37 cellular contexts compared by ENCODE assay signal in genomic region chr13:34964558-34964957, GRCh38.
"Had no signal": no experiment of that assay in that cellular context is flagged by ENCODE, and none has a peak within 500 bp of the region (broad histone marks: within the 10 kb centered on the region; RNA-seq: fewer than 3 reads in every experiment).

No MANE protein-coding gene starts in this region.

- H3K36me3 ChIP-seq: ascending aorta, cardiac muscle cell, WERI-Rb-1 had no signal

- H3K27me3 Mint-ChIP-seq: activated B cell treated with CpG ODN at 0.5 μM for 24 hours; activated CD4-positive, alpha-beta memory T cell treated with anti-CD3 and anti-CD28 coated beads, Interleukin-2, amount 10 ng/mL, durations not matched to agents 7 days and 5 days; activated CD4-positive, alpha-beta T cell treated with anti-CD3 and anti-CD28 coated beads, Interleukin-2, amount 10 ng/mL, durations not matched to agents 7 days and 5 days; activated CD8-positive, alpha-beta memory T cell treated with anti-CD3 and anti-CD28 coated beads, Interleukin-2, amount 10 ng/mL, durations not matched to agents 7 days and 5 days; activated naive CD4-positive, alpha-beta T cell treated with anti-CD3 and anti-CD28 coated beads, Interleukin-2, amount 10 ng/mL, durations not matched to agents 7 days and 5 days; activated naive CD4-positive, alpha-beta T cell treated with anti-CD3 and anti-CD28 coated beads, Interleukin-2, amount 50 U/mL, for 24 hours; activated naive CD8-positive, alpha-beta T cell; activated naive CD8-positive, alpha-beta T cell treated with anti-CD3 and anti-CD28 coated beads, Interleukin-2, amount 10 ng/mL, durations not matched to agents 7 days and 5 days; activated naive CD8-positive, alpha-beta T cell treated with anti-CD3 and anti-CD28 coated beads, Interleukin-2, amount 50 U/mL, for 24 hours; activated T-cell treated with anti-CD3 and anti-CD28 coated beads, Interleukin-2, amount 50 U/mL, for 24 hours; brain; central memory CD8-positive, alpha-beta T cell had no signal

- H3K4me3 ChIP-seq: ascending aorta, cardiac muscle cell had no signal

- H3K27me3 ChIP-seq: ascending aorta, cardiac muscle cell had no signal

- H3K9me3 Mint-ChIP-seq: activated B cell treated with CpG ODN at 0.5 μM for 24 hours; activated CD4-positive, alpha-beta memory T cell treated with anti-CD3 and anti-CD28 coated beads, Interleukin-2, amount 10 ng/mL, durations not matched to agents 7 days and 5 days; activated CD4-positive, alpha-beta T cell treated with anti-CD3 and anti-CD28 coated beads, Interleukin-2, amount 10 ng/mL, durations not matched to agents 7 days and 5 days; activated naive CD4-positive, alpha-beta T cell treated with anti-CD3 and anti-CD28 coated beads, Interleukin-2, amount 10 ng/mL, durations not matched to agents 7 days and 5 days; activated naive CD4-positive, alpha-beta T cell treated with anti-CD3 and anti-CD28 coated beads, Interleukin-2, amount 50 U/mL, for 24 hours; activated naive CD8-positive, alpha-beta T cell treated with anti-CD3 and anti-CD28 coated beads, Interleukin-2, amount 10 ng/mL, durations not matched to agents 7 days and 5 days; T-helper 1 cell treated with Interleukin-12 subunit alpha and Interleukin-12 subunit beta and Interleukin-4 antibody, amounts not matched to agents 30 μg/mL and 1 μg/mL, for 36 hours had no signal

- H3K36me3 Mint-ChIP-seq: activated CD8-positive, alpha-beta memory T cell treated with anti-CD3 and anti-CD28 coated beads, Interleukin-2, amount 10 ng/mL, durations not matched to agents 7 days and 5 days; activated naive CD4-positive, alpha-beta T cell treated with anti-CD3 and anti-CD28 coated beads, Interleukin-2, amount 10 ng/mL, durations not matched to agents 7 days and 5 days; activated naive CD4-positive, alpha-beta T cell treated with anti-CD3 and anti-CD28 coated beads, Interleukin-2, amount 50 U/mL, for 24 hours; activated naive CD8-positive, alpha-beta T cell treated with anti-CD3 and anti-CD28 coated beads, Interleukin-2, amount 10 ng/mL, durations not matched to agents 7 days and 5 days had no signal

- FAIRE-seq: bronchial epithelial cell, TTC549 had no signal

- H3K4me3 Mint-ChIP-seq: activated B cell treated with CpG ODN at 0.5 μM for 24 hours; activated CD4-positive, alpha-beta memory T cell treated with anti-CD3 and anti-CD28 coated beads, Interleukin-2, amount 10 ng/mL, durations not matched to agents 7 days and 5 days; activated CD4-positive, alpha-beta T cell treated with anti-CD3 and anti-CD28 coated beads, Interleukin-2, amount 10 ng/mL, durations not matched to agents 7 days and 5 days; activated CD8-positive, alpha-beta memory T cell treated with anti-CD3 and anti-CD28 coated beads, Interleukin-2, amount 10 ng/mL, durations not matched to agents 7 days and 5 days; activated CD8-positive, alpha-beta T cell treated with anti-CD3 and anti-CD28 coated beads, Interleukin-2, amount 10 ng/mL, durations not matched to agents 7 days and 5 days; activated naive CD4-positive, alpha-beta T cell treated with anti-CD3 and anti-CD28 coated beads, Interleukin-2, amount 10 ng/mL, durations not matched to agents 7 days and 5 days; activated naive CD4-positive, alpha-beta T cell treated with anti-CD3 and anti-CD28 coated beads, Interleukin-2, amount 50 U/mL, for 24 hours; activated naive CD8-positive, alpha-beta T cell; activated naive CD8-positive, alpha-beta T cell treated with anti-CD3 and anti-CD28 coated beads, Interleukin-2, amount 10 ng/mL, durations not matched to agents 7 days and 5 days; activated naive CD8-positive, alpha-beta T cell treated with anti-CD3 and anti-CD28 coated beads, Interleukin-2, amount 50 U/mL, for 24 hours; activated T-cell treated with anti-CD3 and anti-CD28 coated beads, Interleukin-2, amount 50 U/mL, for 24 hours; central memory CD8-positive, alpha-beta T cell; T-helper 1 cell treated with Interleukin-12 subunit alpha and Interleukin-12 subunit beta and Interleukin-4 antibody, amounts not matched to agents 30 μg/mL and 1 μg/mL, for 36 hours; T-helper 2 cell treated with Interferon-gamma antibody and Interleukin-4, amounts not matched to agents 5 μg/mL and 100 μg/mL, for 36 hours had no signal

- DNase-seq: activated B cell treated with CpG ODN at 0.5 μM for 24 hours; activated CD4-positive, alpha-beta memory T cell treated with anti-CD3 and anti-CD28 coated beads, Interleukin-2, amount 10 ng/mL, durations not matched to agents 7 days and 5 days; activated CD4-positive, alpha-beta T cell treated with anti-CD3 and anti-CD28 coated beads for 4 hours; activated CD4-positive, alpha-beta T cell treated with anti-CD3 and anti-CD28 coated beads, Interleukin-2, amount 10 ng/mL, durations not matched to agents 7 days and 5 days; activated CD4-positive, alpha-beta T cell treated with anti-CD3 and anti-CD28 coated beads, Interleukin-2, amount 50 U/mL, for 48 hours; activated CD4-positive, CD25-positive, alpha-beta regulatory T cell treated with anti-CD3 and anti-CD28 coated beads, Interleukin-2, amount 50 U/mL, for 72 hours; activated CD8-positive, alpha-beta memory T cell treated with anti-CD3 and anti-CD28 coated beads for 24 hours; activated CD8-positive, alpha-beta memory T cell treated with anti-CD3 and anti-CD28 coated beads, Interleukin-2, amount 10 ng/mL, durations not matched to agents 7 days and 5 days; activated CD8-positive, alpha-beta memory T cell treated with anti-CD3 and anti-CD28 coated beads, Interleukin-2, amount 50 U/mL, for 48 hours; activated CD8-positive, alpha-beta T cell treated with anti-CD3 and anti-CD28 coated beads, Interleukin-2, amount 10 ng/mL, durations not matched to agents 7 days and 5 days; activated effector memory CD4-positive, alpha-beta T cell treated with Interleukin-2 at 50 U/mL for 16 hours; activated gamma-delta T cell; activated naive CD4-positive, alpha-beta T cell treated with anti-CD3 and anti-CD28 coated beads, Interleukin-2, amount 10 ng/mL, durations not matched to agents 7 days and 5 days; activated naive CD4-positive, alpha-beta T cell treated with Interleukin-2 at 50 U/mL for 16 hours; activated naive CD8-positive, alpha-beta T cell treated with anti-CD3 and anti-CD28 coated beads, Interleukin-2, amount 10 ng/mL, durations not matched to agents 7 days and 5 days; activated naive CD8-positive, alpha-beta T cell treated with anti-CD3 and anti-CD28 coated beads, Interleukin-2, amount 50 U/mL, for 24 hours; activated T-cell treated with anti-CD3 and anti-CD28 coated beads, Interleukin-2, amount 50 U/mL, for 24 hours; activated T-cell treated with anti-CD3 and anti-CD28 coated beads, Interleukin-2, amount 50 U/mL, for 48 hours; amygdala; anterior cingulate cortex; caudate nucleus; cerebellar nuclear complex; T-helper 1 cell; T-helper 2 cell; T-helper 9 cell; WERI-Rb-1 had no signal

- H3K27ac Mint-ChIP-seq: activated B cell treated with CpG ODN at 0.5 μM for 24 hours; activated CD4-positive, alpha-beta memory T cell treated with anti-CD3 and anti-CD28 coated beads, Interleukin-2, amount 10 ng/mL, durations not matched to agents 7 days and 5 days; activated CD4-positive, alpha-beta T cell treated with anti-CD3 and anti-CD28 coated beads, Interleukin-2, amount 10 ng/mL, durations not matched to agents 7 days and 5 days; activated CD8-positive, alpha-beta memory T cell treated with anti-CD3 and anti-CD28 coated beads, Interleukin-2, amount 10 ng/mL, durations not matched to agents 7 days and 5 days; activated CD8-positive, alpha-beta T cell treated with anti-CD3 and anti-CD28 coated beads, Interleukin-2, amount 10 ng/mL, durations not matched to agents 7 days and 5 days; activated naive CD4-positive, alpha-beta T cell treated with anti-CD3 and anti-CD28 coated beads, Interleukin-2, amount 10 ng/mL, durations not matched to agents 7 days and 5 days; activated naive CD4-positive, alpha-beta T cell treated with anti-CD3 and anti-CD28 coated beads, Interleukin-2, amount 50 U/mL, for 24 hours; activated naive CD8-positive, alpha-beta T cell; activated naive CD8-positive, alpha-beta T cell treated with anti-CD3 and anti-CD28 coated beads, Interleukin-2, amount 10 ng/mL, durations not matched to agents 7 days and 5 days; activated naive CD8-positive, alpha-beta T cell treated with anti-CD3 and anti-CD28 coated beads, Interleukin-2, amount 50 U/mL, for 24 hours; activated T-cell treated with anti-CD3 and anti-CD28 coated beads, Interleukin-2, amount 50 U/mL, for 24 hours; activated T-helper 2 cell treated with anti-CD3 and anti-CD28 coated beads, Interferon-gamma antibody, Interleukin-2, Interleukin-4, amounts not matched to agents 10 μg/mL and 5 μg/mL and 100 μg/mL, durations not matched to agents 14 hours and 24 hours and 36 hours; T-helper 1 cell treated with Interleukin-12 subunit alpha and Interleukin-12 subunit beta and Interleukin-4 antibody, amounts not matched to agents 30 μg/mL and 1 μg/mL, for 36 hours; T-helper 2 cell treated with Interferon-gamma antibody and Interleukin-4, amounts not matched to agents 5 μg/mL and 100 μg/mL, for 36 hours had no signal

- H3K27ac ChIP-seq: ascending aorta, cardiac muscle cell, WERI-Rb-1 had no signal

- H3K4me1 Mint-ChIP-seq: activated B cell treated with CpG ODN at 0.5 μM for 24 hours; activated CD4-positive, alpha-beta memory T cell treated with anti-CD3 and anti-CD28 coated beads, Interleukin-2, amount 10 ng/mL, durations not matched to agents 7 days and 5 days; activated CD4-positive, alpha-beta T cell treated with anti-CD3 and anti-CD28 coated beads, Interleukin-2, amount 10 ng/mL, durations not matched to agents 7 days and 5 days; activated CD8-positive, alpha-beta memory T cell treated with anti-CD3 and anti-CD28 coated beads, Interleukin-2, amount 10 ng/mL, durations not matched to agents 7 days and 5 days; activated naive CD4-positive, alpha-beta T cell treated with anti-CD3 and anti-CD28 coated beads, Interleukin-2, amount 10 ng/mL, durations not matched to agents 7 days and 5 days; activated naive CD4-positive, alpha-beta T cell treated with anti-CD3 and anti-CD28 coated beads, Interleukin-2, amount 50 U/mL, for 24 hours; activated naive CD8-positive, alpha-beta T cell treated with anti-CD3 and anti-CD28 coated beads, Interleukin-2, amount 10 ng/mL, durations not matched to agents 7 days and 5 days; activated naive CD8-positive, alpha-beta T cell treated with anti-CD3 and anti-CD28 coated beads, Interleukin-2, amount 50 U/mL, for 24 hours; central memory CD8-positive, alpha-beta T cell had no signal

- H3K4me1 ChIP-seq: ascending aorta had no signal
